ENCODE assay signal across 1 cellular context in genomic region chr19:38336638-38337359, GRCh38.
A peak's percentile ranks its signal among the peaks of the same experiment; 100 is the strongest.
TF ChIP-seq lines count a peak whose summit lies in the region.

No MANE protein-coding gene starts in this region.

TF ChIP-seq in HEK293, 187 proteins besides CTCF, POLR2A, EP300 and RAD21 (continued from another document and continues in another):
- TF ChIP-seq, protein P1, sequence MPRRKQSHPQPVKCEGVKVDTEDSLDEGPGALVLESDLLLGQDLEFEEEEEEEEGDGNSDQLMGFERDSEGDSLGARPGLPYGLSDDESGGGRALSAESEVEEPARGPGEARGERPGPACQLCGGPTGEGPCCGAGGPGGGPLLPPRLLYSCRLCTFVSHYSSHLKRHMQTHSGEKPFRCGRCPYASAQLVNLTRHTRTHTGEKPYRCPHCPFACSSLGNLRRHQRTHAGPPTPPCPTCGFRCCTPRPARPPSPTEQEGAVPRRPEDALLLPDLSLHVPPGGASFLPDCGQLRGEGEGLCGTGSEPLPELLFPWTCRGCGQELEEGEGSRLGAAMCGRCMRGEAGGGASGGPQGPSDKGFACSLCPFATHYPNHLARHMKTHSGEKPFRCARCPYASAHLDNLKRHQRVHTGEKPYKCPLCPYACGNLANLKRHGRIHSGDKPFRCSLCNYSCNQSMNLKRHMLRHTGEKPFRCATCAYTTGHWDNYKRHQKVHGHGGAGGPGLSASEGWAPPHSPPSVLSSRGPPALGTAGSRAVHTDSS (tag by site-specific recombination; IDR thresholded peaks at IDR 0.05): no peak
- TF ChIP-seq PRDM10 (tag by site-specific recombination; IDR thresholded peaks at IDR 0.05) (peak; percentile 100), ZNF24 (tag by site-specific recombination; IDR thresholded peaks at IDR 0.05) (peak; percentile 78; the same call in 1 of the 2 replicates), ZNF707 (tag by site-specific recombination; IDR thresholded peaks at IDR 0.05) (peak; percentile 53; the same call in 1 of the 2 replicates), ZNF114 (tag by site-specific recombination; IDR thresholded peaks at IDR 0.05) (no peak), ZNF792 (tag by site-specific recombination; IDR thresholded peaks at IDR 0.05) (peak; percentile 83; the same call in 1 of the 2 replicates), ZBTB44 (tag by site-specific recombination; IDR thresholded peaks at IDR 0.05) (no peak), ZBTB7A (tag by site-specific recombination; IDR thresholded peaks at IDR 0.05; ENCODE audit: low read depth) (peak; percentile 98), ZNF76 (tag by site-specific recombination; IDR thresholded peaks at IDR 0.05; ENCODE audit: borderline replicate concordance, low read depth) (no peak), ZNF658 (tag by site-specific recombination; IDR thresholded peaks at IDR 0.05) (no peak), ZNF175 (tag by site-specific recombination; IDR thresholded peaks at IDR 0.05) (no peak), ZBTB21 (tag by site-specific recombination; IDR thresholded peaks at IDR 0.05) (peak; percentile 83), ZSCAN5A (tag by site-specific recombination; IDR thresholded peaks at IDR 0.05) (peak; percentile 98), ZNF549 (tag by site-specific recombination; IDR thresholded peaks at IDR 0.05) (no peak), ZNF398 (tag by site-specific recombination; IDR thresholded peaks at IDR 0.05) (no peak), ZNF514 (tag by site-specific recombination; IDR thresholded peaks at IDR 0.05) (no peak), ZNF155 (tag by site-specific recombination; IDR thresholded peaks at IDR 0.05) (no peak), ELK4 (IDR thresholded peaks at IDR 0.05; ENCODE audit: borderline replicate concordance, low read depth, low read length) (no peak), ZNF423 (tag by site-specific recombination; IDR thresholded peaks at IDR 0.05) (no peak), ZNF18 (tag by site-specific recombination; IDR thresholded peaks at IDR 0.05) (no peak), ZNF394 (tag by site-specific recombination; IDR thresholded peaks at IDR 0.05; ENCODE audit: borderline replicate concordance) (peak; percentile 50; the same call in 1 of the 2 replicates), REST (tag by site-specific recombination; IDR thresholded peaks at IDR 0.05) (peak; percentile 92), ZBTB49 (tag by site-specific recombination; IDR thresholded peaks at IDR 0.05; ENCODE audit: low read depth) (no peak), ZNF768 (tag by site-specific recombination; IDR thresholded peaks at IDR 0.05) (no peak; the same call in 1 of the 2 replicates)
- TF ChIP-seq, protein P2, sequence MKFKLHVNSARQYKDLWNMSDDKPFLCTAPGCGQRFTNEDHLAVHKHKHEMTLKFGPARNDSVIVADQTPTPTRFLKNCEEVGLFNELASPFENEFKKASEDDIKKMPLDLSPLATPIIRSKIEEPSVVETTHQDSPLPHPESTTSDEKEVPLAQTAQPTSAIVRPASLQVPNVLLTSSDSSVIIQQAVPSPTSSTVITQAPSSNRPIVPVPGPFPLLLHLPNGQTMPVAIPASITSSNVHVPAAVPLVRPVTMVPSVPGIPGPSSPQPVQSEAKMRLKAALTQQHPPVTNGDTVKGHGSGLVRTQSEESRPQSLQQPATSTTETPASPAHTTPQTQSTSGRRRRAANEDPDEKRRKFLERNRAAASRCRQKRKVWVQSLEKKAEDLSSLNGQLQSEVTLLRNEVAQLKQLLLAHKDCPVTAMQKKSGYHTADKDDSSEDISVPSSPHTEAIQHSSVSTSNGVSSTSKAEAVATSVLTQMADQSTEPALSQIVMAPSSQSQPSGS (tag by site-specific recombination; IDR thresholded peaks at IDR 0.05; ENCODE audit: low read depth): no peak
- TF ChIP-seq, protein P3, sequence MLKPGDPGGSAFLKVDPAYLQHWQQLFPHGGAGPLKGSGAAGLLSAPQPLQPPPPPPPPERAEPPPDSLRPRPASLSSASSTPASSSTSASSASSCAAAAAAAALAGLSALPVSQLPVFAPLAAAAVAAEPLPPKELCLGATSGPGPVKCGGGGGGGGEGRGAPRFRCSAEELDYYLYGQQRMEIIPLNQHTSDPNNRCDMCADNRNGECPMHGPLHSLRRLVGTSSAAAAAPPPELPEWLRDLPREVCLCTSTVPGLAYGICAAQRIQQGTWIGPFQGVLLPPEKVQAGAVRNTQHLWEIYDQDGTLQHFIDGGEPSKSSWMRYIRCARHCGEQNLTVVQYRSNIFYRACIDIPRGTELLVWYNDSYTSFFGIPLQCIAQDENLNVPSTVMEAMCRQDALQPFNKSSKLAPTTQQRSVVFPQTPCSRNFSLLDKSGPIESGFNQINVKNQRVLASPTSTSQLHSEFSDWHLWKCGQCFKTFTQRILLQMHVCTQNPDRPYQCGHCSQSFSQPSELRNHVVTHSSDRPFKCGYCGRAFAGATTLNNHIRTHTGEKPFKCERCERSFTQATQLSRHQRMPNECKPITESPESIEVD (tag by site-specific recombination; IDR thresholded peaks at IDR 0.05): no peak
- TF ChIP-seq, protein P4, sequence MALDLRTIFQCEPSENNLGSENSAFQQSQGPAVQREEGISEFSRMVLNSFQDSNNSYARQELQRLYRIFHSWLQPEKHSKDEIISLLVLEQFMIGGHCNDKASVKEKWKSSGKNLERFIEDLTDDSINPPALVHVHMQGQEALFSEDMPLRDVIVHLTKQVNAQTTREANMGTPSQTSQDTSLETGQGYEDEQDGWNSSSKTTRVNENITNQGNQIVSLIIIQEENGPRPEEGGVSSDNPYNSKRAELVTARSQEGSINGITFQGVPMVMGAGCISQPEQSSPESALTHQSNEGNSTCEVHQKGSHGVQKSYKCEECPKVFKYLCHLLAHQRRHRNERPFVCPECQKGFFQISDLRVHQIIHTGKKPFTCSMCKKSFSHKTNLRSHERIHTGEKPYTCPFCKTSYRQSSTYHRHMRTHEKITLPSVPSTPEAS (tag by site-specific recombination; IDR thresholded peaks at IDR 0.05): peak; percentile 28; the same call in 1 of the 2 replicates
